7 cellular contexts compared by ENCODE assay signal in genomic region chr9:127770905-127771569, GRCh38. TPM values are rescaled to one million over a fixed set of nuclear protein-coding genes. Genes with fewer than 3 reads are reported as not detected.
DNase-seq lines count a peak whose midpoint lies in the region; ATAC-seq, FAIRE-seq and TF ChIP-seq lines count a peak whose summit lies in the region.

No MANE protein-coding gene starts in this region.

- FAIRE-seq in TTC549 (lab: Jason Lieb, UNC) = peak; percentile 63

- no peaks in the 10 kb centered on the region for H3K9me3 ChIP-seq in iPS DF 6.9 (ENCODE audit: control insufficient read depth, insufficient read depth, low read length)
- no peaks in the 10 kb centered on the region for H3K9me3 ChIP-seq in sigmoid colon

- intact Hi-C loops in sigmoid colon (cut with DNase I) = loop anchor here (1.0 kb wide), 1 partner anchor 14 kb away; no protein-coding TSS in a partner anchor

- H3K36me3 ChIP-seq in brain microvascular endothelial cell (replicated peaks) (no peaks in the 10 kb centered on the region), iPS DF 6.9 (ENCODE audit: control insufficient read depth, insufficient read depth, low read length) (no peaks in the 10 kb centered on the region), sigmoid colon (no peaks in the 10 kb centered on the region)

- ATAC-seq in GM18517 (IDR thresholded peaks at IDR 0.05; ENCODE audit: unreplicated experiment) = peak; percentile 80
- ATAC-seq in HG03039 (IDR thresholded peaks at IDR 0.05; ENCODE audit: unreplicated experiment) = peak; percentile 85

- H3K27me3 ChIP-seq in brain microvascular endothelial cell (replicated peaks) = no peaks in the 10 kb centered on the region
- H3K27me3 ChIP-seq in iPS DF 6.9 (ENCODE audit: control insufficient read depth, insufficient read depth, low read length) = no peaks in the 10 kb centered on the region
- H3K27me3 ChIP-seq in sigmoid colon = no peaks in the 10 kb centered on the region

- in situ Hi-C loops in brain microvascular endothelial cell (cut with HindIII; ENCODE audit: low pct_ligation_motif_present, low sequenced_read_pairs) = loop anchor here (25.0 kb wide), 1 partner anchor 91 kb away; the partner anchor contains the start of gene ENG

- peak; percentile 94 to 98 for DNase-seq in NCI-H2081 (lab: John Stamatoyannopoulos, UW)
- peak; percentile 97 for DNase-seq in brain microvascular endothelial cell
- peak; percentile 92 for DNase-seq in iPS DF 6.9 (ENCODE audit: low read depth, low spot score)
- peak; percentile 99 for DNase-seq in sigmoid colon

- peaks cover 7% of the 10 kb centered on the region for H3K4me1 ChIP-seq in iPS DF 6.9 (ENCODE audit: control insufficient read depth, insufficient read depth, low read length)
- H3K4me1 ChIP-seq in sigmoid colon = peaks cover 0 to 12% (median 9%) of the 10 kb centered on the region in 4 donors

- TF ChIP-seq EP300 in sigmoid colon (IDR thresholded peaks at IDR 0.05) = no peak

- H3K4me3 ChIP-seq in brain microvascular endothelial cell (ENCODE audit: low read depth, low read length) (peak overlapping the region; percentile 56), iPS DF 6.9 (ENCODE audit: low read length) (peak overlapping the region; percentile 48; the same call in 1 of the 2 replicates), sigmoid colon (peak overlapping the region; percentile 27 to 57 (median 53))

- WGBS in iPS DF 6.9 (ENCODE audit: insufficient coverage, insufficient read length) = no CpG with 5 or more reads among the region's 43 CpGs
- 1 to 2% methylated on average over 43 of the region's 43 CpGs for WGBS in sigmoid colon, 2 donors

- TF ChIP-seq CTCF in brain microvascular endothelial cell (IDR thresholded peaks at IDR 0.05; ENCODE audit: low read depth, low read length, missing control alignments) = no peak
- no peak for TF ChIP-seq CTCF in sigmoid colon (IDR thresholded peaks at IDR 0.05)

- no peak for TF ChIP-seq POLR2A in sigmoid colon (IDR thresholded peaks at IDR 0.05)

- H3K27ac ChIP-seq in brain microvascular endothelial cell (no peak overlapping the region), iPS DF 6.9 (ENCODE audit: low read length) (no peak overlapping the region), sigmoid colon (peak overlapping the region; percentile 56 to 69 (median 63))

RNA-seq across cellular contexts. Expression of gene SH2D3C, which starts 7.4 kb away (rescaled TPM):
- total RNA-seq in sigmoid colon = 1 to 10 TPM; 3.1 to 7.2 (median 4.9) TPM
- 10 to 100 TPM in 1 of 3 donors, 1 to 10 TPM in 2; 1.4 to 11.3 (median 6.6) TPM for polyA plus RNA-seq in sigmoid colon

RNA-seq across cellular contexts. Expression of gene CDK9, which starts 14.8 kb away (rescaled TPM):
- total RNA-seq in sigmoid colon = 10 to 100 TPM; 44.9 to 77.2 (median 51.8) TPM
- polyA plus RNA-seq in sigmoid colon = 10 to 100 TPM; 28.9 to 47.2 (median 32.4) TPM

RNA-seq across cellular contexts. Expression of gene FPGS, which starts 31.6 kb away (rescaled TPM):
- total RNA-seq in sigmoid colon = 10 to 100 TPM; 32.1 to 47.9 (median 35.8) TPM
- 10 to 100 TPM in 2 of 3 donors, 1 to 10 TPM in 1; 9.2 to 51.3 (median 16.8) TPM for polyA plus RNA-seq in sigmoid colon

RNA-seq across cellular contexts. Expression of gene TOR2A, which starts 35.9 kb away (rescaled TPM):
- 10 to 100 TPM in 1 of 4 donors, 1 to 10 TPM in 3; 6.1 to 10.4 (median 7.9) TPM for total RNA-seq in sigmoid colon
- 10 to 100 TPM; 12.6 to 26.4 (median 15.7) TPM for polyA plus RNA-seq in sigmoid colon

RNA-seq across cellular contexts. Expression of gene TTC16, which starts 55.2 kb away (rescaled TPM):
- not detected for total RNA-seq in sigmoid colon
- polyA plus RNA-seq in sigmoid colon = under 1 TPM in 1 of 3 donors, not detected in 2; 0.15 TPM

Comparison
In these comparisons a context has a peak if more than half of its experiments do, and no peak if none do; other contexts are left out.
1. H3K27ac ChIP-seq: peak in sigmoid colon (4 of 4); none in brain microvascular endothelial cell (single experiment) and iPS DF 6.9 (single experiment).
2. Peak in every context shown above with its lines, with median percentiles within 50 percentile points of each other: DNase-seq and H3K4me3 ChIP-seq.